Comparison of ENCODE assay signal across 11 cellular contexts in the genomic region with DNA sequence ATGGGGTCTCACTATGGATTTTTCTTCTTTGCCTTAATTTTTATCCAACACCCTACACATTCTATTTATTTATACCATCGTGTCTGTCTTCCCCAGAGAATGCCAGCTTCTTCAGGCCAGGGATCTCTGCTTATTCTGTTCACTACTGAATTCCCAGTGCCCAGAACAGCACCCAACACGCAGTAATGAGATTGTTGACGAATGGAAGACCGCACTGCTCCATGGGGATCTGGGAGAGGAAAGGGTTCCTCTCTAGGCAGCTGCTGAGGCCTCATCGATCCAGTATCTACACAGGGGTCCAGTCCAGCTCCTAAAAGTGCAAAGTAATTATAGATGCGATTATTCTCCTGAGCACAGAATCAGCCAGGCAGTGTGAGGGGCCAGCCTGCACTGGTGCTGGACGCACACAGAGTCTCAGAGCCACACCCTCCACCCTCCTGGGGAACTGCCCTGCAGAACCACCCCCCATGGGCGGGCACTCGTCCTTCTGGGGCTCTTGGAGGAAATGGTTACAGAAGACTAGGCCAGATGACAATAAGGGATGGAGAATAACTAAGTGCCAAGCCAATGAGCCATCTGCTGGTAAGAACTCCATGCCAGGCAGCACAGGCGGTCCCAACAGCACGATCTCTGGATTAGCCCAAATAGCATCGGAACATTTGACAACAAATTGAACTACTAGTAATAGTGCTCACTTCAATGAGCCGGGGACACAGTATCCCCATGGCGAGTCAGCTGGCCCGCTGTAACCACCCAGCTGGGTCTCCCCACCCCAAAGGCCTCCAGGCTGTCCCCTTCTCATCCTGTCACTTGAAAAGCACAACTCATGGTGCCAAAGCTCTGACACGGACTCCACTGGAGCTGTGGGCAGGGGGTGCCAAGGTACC. TPM values are rescaled to one million over a fixed set of nuclear protein-coding genes. Genes with fewer than 3 reads are reported as not detected.
DNase-seq lines count a peak whose midpoint lies in the region; ATAC-seq and TF ChIP-seq lines count a peak whose summit lies in the region.
"Had no signal": no experiment of that assay in that cellular context is flagged by ENCODE, and none has a peak within 500 bp of the region (broad histone marks: within the 10 kb centered on the region; RNA-seq: fewer than 3 reads in every experiment).

No MANE protein-coding gene starts in this region.

- no peaks in the 10 kb centered on the region for H3K9me3 Mint-ChIP-seq in CD4-positive, alpha-beta T cell
- no peaks in the 10 kb centered on the region; a peak in 3 of 5 replicates for H3K9me3 Mint-ChIP-seq in H9
- H3K9me3 Mint-ChIP-seq in brain, result peaks cover 0 to 9% (median 0%) of the 10 kb centered on the region in 5 experiments

- H2BK120ac ChIP-seq in H9 (ENCODE audit: low read depth, low read length, poor library complexity, severe bottlenecking), result no peak overlapping the region

- intact Hi-C loops in CD4-positive, alpha-beta T cell (cut with DNase I, micrococcal nuclease), result no loop called here

- no peak overlapping the region for H3K18ac ChIP-seq in H9 (ENCODE audit: insufficient read length, low read depth, low read length)

- H4K91ac ChIP-seq in H9 (ENCODE audit: insufficient read length, low read depth, low read length), result no peak overlapping the region

- no peak overlapping the region for H3K23ac ChIP-seq in H9 (ENCODE audit: insufficient read length, low read depth, low read length)

- H4K8ac ChIP-seq in H9 (replicated peaks; ENCODE audit: insufficient read length, low read depth, low read length), result no peak overlapping the region

- no peak overlapping the region for H3K27ac ChIP-seq in CD4-positive, alpha-beta T cell (ENCODE audit: low read depth, low read length)
- no peak overlapping the region for H3K27ac ChIP-seq in H9 (ENCODE audit: insufficient read length, low read depth, low read length)
- peak overlapping the region; percentile 8 to 61 for H3K27ac ChIP-seq in mucosa of rectum (ENCODE audit: low read depth in 2 of 2, low read length in 2 of 2)

- no peaks in the 10 kb centered on the region for H3K79me1 ChIP-seq in H9 (ENCODE audit: insufficient read depth, low read depth, low read length, poor library complexity, severe bottlenecking)

- H3K4me3 Mint-ChIP-seq in CD4-positive, alpha-beta T cell, result peak overlapping the region; percentile 83
- H3K4me3 Mint-ChIP-seq in H9, result peak overlapping the region; percentile 81 to 92; a peak in 4 of 5 replicates
- H3K4me3 Mint-ChIP-seq in brain, result peak overlapping the region; percentile 79 to 91 (median 89)

- no peak overlapping the region for H3T11ph ChIP-seq in H9 (ENCODE audit: low read length)

- POLR2A ChIA-PET in CD4-positive, alpha-beta T cell (lab: Charles Lee), result interaction anchor here (1.0 kb wide), 1 partner anchor 132 kb away, joined by 4 read pairs; no protein-coding TSS in a partner anchor
- POLR2A ChIA-PET in HEK293T (lab: Yijun Ruan, JAX), result interaction anchor here (0.7 kb wide), 1 partner anchor 26 kb away, joined by 3 read pairs; no protein-coding TSS in a partner anchor

- H3K4me3 ChIP-seq in mucosa of rectum (ENCODE audit: low read length in 2 of 2), result no peak overlapping the region
- H3K4me3 ChIP-seq: body of pancreas had no signal

- DNase-seq in CD4-positive, alpha-beta T cell, result no peak
- DNase-seq in H9 (no peak), HEK293T (ENCODE audit: extremely low spot score) (no peak), DMS79 treated with DMSO at 0.1 percent for 48 hours (lab: John Stamatoyannopoulos, UW) (no peak), middle frontal gyrus (ENCODE audit: extremely low spot score, low spot score) (no peak), putamen (ENCODE audit: low spot score) (no peak)

- no peak overlapping the region for H3K9ac ChIP-seq in H9 (ENCODE audit: extremely low read depth, insufficient read length, low read length)
- H3K9ac ChIP-seq in mucosa of rectum (ENCODE audit: low read depth in 1 of 2, low read length in 2 of 2), result peak overlapping the region in 1 of 2 donors; percentile 31

- no CpG with 5 or more reads among the region's 16 CpGs for WGBS in H9 (ENCODE audit: extremely low coverage, insufficient read length, low lambda C conversion rate)

- H3K9me3 ChIP-seq in CD4-positive, alpha-beta T cell (ENCODE audit: control insufficient read depth, low read length), result no peaks in the 10 kb centered on the region
- H3K9me3 ChIP-seq in H9 (ENCODE audit: control insufficient read depth, low read depth, low read length) (no peaks in the 10 kb centered on the region), mucosa of rectum (ENCODE audit: control insufficient read depth in 2 of 2, low read length in 2 of 2) (no peaks in the 10 kb centered on the region)
- H3K9me3 ChIP-seq: body of pancreas, gastrocnemius medialis had no signal

- CTCF ChIA-PET in CD4-positive, alpha-beta T cell (lab: Charles Lee), result no interaction called here
- CTCF ChIA-PET in HEK293T (lab: Yijun Ruan, JAX), result interaction anchor here (1.1 to 1.5 kb wide), 2 partner anchors 11 to 59 kb away, joined by 5 read pairs; no protein-coding TSS in a partner anchor

- no peak overlapping the region for H4K5ac ChIP-seq in H9 (ENCODE audit: insufficient read length, low read depth, low read length)

- H2BK15ac ChIP-seq in H9 (ENCODE audit: low read depth, low read length), result no peak overlapping the region

- peak overlapping the region; percentile 70 for H3K27ac Mint-ChIP-seq in CD4-positive, alpha-beta T cell
- H3K27ac Mint-ChIP-seq in H9 (no peak overlapping the region), brain (peak overlapping the region; percentile 51 to 98 (median 90))

- H3K4me1 Mint-ChIP-seq in CD4-positive, alpha-beta T cell (ENCODE audit: low read depth), result peaks cover 20% of the 10 kb centered on the region
- H3K4me1 Mint-ChIP-seq in H9 (peaks cover 35% of the 10 kb centered on the region in 2 experiments), brain (peaks cover 46% of the 10 kb centered on the region)

- ATAC-seq in CD4-positive, alpha-beta T cell (ENCODE audit: poor library complexity), result no peak

- H3K4me1 ChIP-seq in H9 (ENCODE audit: insufficient read depth, low read length) (peaks cover 10% of the 10 kb centered on the region; the same call in 1 of the 2 replicates), mucosa of rectum (ENCODE audit: control insufficient read depth in 2 of 2, insufficient read depth in 2 of 2, low read length in 2 of 2) (peaks cover 35 to 39% of the 10 kb centered on the region in 2 donors)

- no peaks in the 10 kb centered on the region for H4K20me1 ChIP-seq in H9 (ENCODE audit: control insufficient read depth, insufficient read depth, insufficient read length)

- H3K23me2 ChIP-seq in H9 (ENCODE audit: insufficient read length, low read depth, low read length, poor library complexity, severe bottlenecking), result peaks cover 14% of the 10 kb centered on the region

- no peak for TF ChIP-seq CTCF in CD4-positive, alpha-beta T cell (IDR thresholded peaks at IDR 0.05)
- TF ChIP-seq CTCF in H9 (conservative IDR thresholded peaks at IDR 0.05) (no peak), brain (conservative IDR thresholded peaks at IDR 0.05) (no peak)

- H3K4me2 ChIP-seq in H9 (ENCODE audit: insufficient read depth, insufficient read length, low read length), result no peak overlapping the region

- H2BK20ac ChIP-seq in H9 (ENCODE audit: low read depth, low read length, poor library complexity, severe bottlenecking), result no peak overlapping the region

- H2BK12ac ChIP-seq in H9 (ENCODE audit: insufficient read length, low read depth, low read length), result no peak overlapping the region

- peaks cover 17% of the 10 kb centered on the region; the same call in 1 of the 2 replicates for H3K79me2 ChIP-seq in H9 (ENCODE audit: insufficient read depth, low read length)

- H3K27me3 ChIP-seq in CD4-positive, alpha-beta T cell (ENCODE audit: control insufficient read depth, insufficient read depth, low read length), result no peaks in the 10 kb centered on the region
- H3K27me3 ChIP-seq in H9 (ENCODE audit: insufficient read depth, low read length) (no peaks in the 10 kb centered on the region), mucosa of rectum (ENCODE audit: control insufficient read depth in 2 of 2, insufficient read depth in 2 of 2, low read length in 2 of 2) (peaks cover 0 to 9% of the 10 kb centered on the region in 2 donors)

- no peak overlapping the region for H3K14ac ChIP-seq in H9 (ENCODE audit: insufficient read depth, low read length)

- H2AFZ ChIP-seq in H9 (ENCODE audit: low read length), result no peak overlapping the region

- H3K36me3 ChIP-seq in mucosa of rectum (ENCODE audit: control insufficient read depth in 2 of 2, insufficient read depth in 2 of 2, low read length in 2 of 2), result no peaks in the 10 kb centered on the region
- H3K36me3 ChIP-seq: gastrocnemius medialis had no signal

- no peaks in the 10 kb centered on the region for H3K27me3 Mint-ChIP-seq in CD4-positive, alpha-beta T cell
- H3K27me3 Mint-ChIP-seq in H9 (ENCODE audit: low read depth) (peaks cover 24% of the 10 kb centered on the region), brain (peaks cover 4% of the 10 kb centered on the region)

- no peak overlapping the region for H3K4ac ChIP-seq in H9 (ENCODE audit: low read depth, low read length)

- H3K56ac ChIP-seq in H9 (ENCODE audit: insufficient read length, low read depth, low read length), result no peak overlapping the region

- no peak overlapping the region for H2AK5ac ChIP-seq in H9 (ENCODE audit: insufficient read length, low read length)

- H3K36me3 Mint-ChIP-seq in CD4-positive, alpha-beta T cell (ENCODE audit: low read depth), result no peaks in the 10 kb centered on the region
- peaks cover 2 to 8% (median 4%) of the 10 kb centered on the region in 3 experiments; a peak in 5 of 7 replicates for H3K36me3 Mint-ChIP-seq in H9 (ENCODE audit: insufficient read depth in 1 of 3, low read depth in 3 of 3)
- no peaks in the 10 kb centered on the region for H3K36me3 Mint-ChIP-seq in brain

- no peak overlapping the region for H2BK5ac ChIP-seq in H9 (ENCODE audit: insufficient read length, low read length)

TF ChIP-seq in HEK293T, 16 proteins besides CTCF, POLR2A, EP300 and RAD21 (continues in another document):
- TF ChIP-seq HDGF (IDR thresholded peaks at IDR 0.05; ENCODE audit: borderline replicate concordance), result no peak
- TF ChIP-seq CTBP1 (IDR thresholded peaks at IDR 0.05; ENCODE audit: borderline replicate concordance), result no peak
- TF ChIP-seq FOXA1 (IDR thresholded peaks at IDR 0.05), result no peak
- TF ChIP-seq ELF4 (IDR thresholded peaks at IDR 0.05), result no peak
- no peak for TF ChIP-seq TARDBP (IDR thresholded peaks at IDR 0.05)
- no peak for TF ChIP-seq ARNT (IDR thresholded peaks at IDR 0.05)
- no peak for TF ChIP-seq NFRKB (IDR thresholded peaks at IDR 0.05)
- no peak for TF ChIP-seq L3MBTL2 (conservative IDR thresholded peaks at IDR 0.05)
- TF ChIP-seq LEF1 (IDR thresholded peaks at IDR 0.05; ENCODE audit: borderline replicate concordance), result no peak
- no peak for TF ChIP-seq FOXK2 (IDR thresholded peaks at IDR 0.05)

RNA-seq across cellular contexts. Expression of gene PDE9A, which starts 1.7 kb away (rescaled TPM):
- 10 to 100 TPM; 12.6 to 13.2 TPM for total RNA-seq in CD4-positive, alpha-beta T cell
- total RNA-seq in H9 (2021), result 28.2 and 31.9 TPM in 2 replicates
- polyA plus RNA-seq in brain (ENCODE audit: insufficient read depth, low read depth, low replicate concordance), result 19.1 TPM
- total RNA-seq: myocyte had no signal

Comparison
In these comparisons a context has a peak if more than half of its experiments do, and no peak if none do; other contexts are left out.
1. H3K27ac ChIP-seq: peak in mucosa of rectum (2 of 2); none in CD4-positive, alpha-beta T cell (single experiment) and H9 (single experiment).
2. H3K27ac Mint-ChIP-seq: peak in CD4-positive, alpha-beta T cell (single experiment) and brain (5 of 5); none in H9 (0 of 3).
3. Peak in every context shown above with its lines, with median percentiles within 50 percentile points of each other: H3K4me3 Mint-ChIP-seq.